Comparison of ENCODE assay signal across 9 cellular contexts in genomic region chr10:13382759-13383753, GRCh38. TPM values are rescaled to one million over a fixed set of nuclear protein-coding genes. Genes with fewer than 3 reads are reported as not detected.
DNase-seq lines count a peak whose midpoint lies in the region; ATAC-seq and TF ChIP-seq lines count a peak whose summit lies in the region.
"Had no signal": no experiment of that assay in that cellular context is flagged by ENCODE, and none has a peak within 500 bp of the region (broad histone marks: within the 10 kb centered on the region; RNA-seq: fewer than 3 reads in every experiment).

No MANE protein-coding gene starts in this region.

- ATAC-seq in HCT116 = peak; percentile 81
- no peak for ATAC-seq in HG03342 (IDR thresholded peaks at IDR 0.05; ENCODE audit: unreplicated experiment)
- no peak for ATAC-seq in GM19395 (IDR thresholded peaks at IDR 0.05; ENCODE audit: unreplicated experiment)

- no peak overlapping the region for H2BK15ac ChIP-seq in mesenchymal stem cell (ENCODE audit: low read depth, poor library complexity, severe bottlenecking)

- H3K14ac ChIP-seq in mesenchymal stem cell (ENCODE audit: low read length in 2 of 2) = no peak overlapping the region

- peaks cover 33% of the 10 kb centered on the region for H3K27me3 Mint-ChIP-seq in brain

- BruUV-seq in HCT116 (replicated peaks; lab: Mats Ljungman, UMichigan) = no TSS peak

- no peak overlapping the region for H3K18ac ChIP-seq in mesenchymal stem cell (ENCODE audit: low read depth in 1 of 2, low read length in 2 of 2)

- no peak for TF ChIP-seq POLR2A in HCT116 (IDR thresholded peaks at IDR 0.05; ENCODE audit: borderline replicate concordance, extremely low read depth, insufficient read depth, insufficient read length)

- H3K27ac Mint-ChIP-seq in brain = no peak overlapping the region

- CTCF ChIA-PET in HCT116 (lab: Charles Lee) = interaction anchor here (0.6 to 2.0 kb wide), 3 partner anchors 11 to 27 kb away, joined by 3 to 12 read pairs (median 6); no protein-coding TSS in a partner anchor

- H3K9ac ChIP-seq in HCT116 (ENCODE audit: low read length) (peak overlapping the region; percentile 58), mesenchymal stem cell (ENCODE audit: low read length) (peak overlapping the region; percentile 41)

- H3K27ac ChIP-seq in HCT116 (ENCODE audit: low read depth, low read length) (no peak overlapping the region), mesenchymal stem cell (ENCODE audit: low read length, poor library complexity, severe bottlenecking) (no peak overlapping the region)

- no peak overlapping the region for H4K8ac ChIP-seq in mesenchymal stem cell (ENCODE audit: low read length)

- H3K27me3 ChIP-seq in HCT116 (ENCODE audit: insufficient read depth, low read length) (no peaks in the 10 kb centered on the region), mesenchymal stem cell (ENCODE audit: control insufficient read depth in 1 of 2, insufficient read depth in 1 of 2, low read length in 2 of 2) (peaks cover 53 to 54% of the 10 kb centered on the region in 2 experiments)

- H4K20me1 ChIP-seq in HCT116 (ENCODE audit: insufficient read depth) = no peaks in the 10 kb centered on the region

- H2AK5ac ChIP-seq in mesenchymal stem cell (ENCODE audit: low read length, severe bottlenecking) = no peak overlapping the region

- no peaks in the 10 kb centered on the region for H3K36me3 Mint-ChIP-seq in brain

- no peaks in the 10 kb centered on the region for H3K79me1 ChIP-seq in mesenchymal stem cell (replicated peaks; ENCODE audit: low read length, poor library complexity, severe bottlenecking)

- TF ChIP-seq CTCF in HCT116 (IDR thresholded peaks at IDR 0.05 in 2 of 3, conservative IDR thresholded peaks at IDR 0.05 in 1 of 3; ENCODE audit: borderline replicate concordance in 1 of 3, insufficient read depth in 1 of 3, low read depth in 2 of 3, low read length in 2 of 3) (no peak), brain (conservative IDR thresholded peaks at IDR 0.05) (no peak)

- DNase-seq in A172 (ENCODE audit: low spot score) = peak; percentile 19
- DNase-seq in HCT116 (ENCODE audit: low read depth, low spot score) = no peak
- no peak for DNase-seq in mesenchymal stem cell
- DNase-seq in mesenteric fat pad (ENCODE audit: low spot score) = no peak
- DNase-seq in midbrain (lab: John Stamatoyannopoulos, UW) = no peak
- DNase-seq: T1000 had no signal

- no peak overlapping the region for H2BK120ac ChIP-seq in mesenchymal stem cell (ENCODE audit: low read depth, low read length)

- H3K36me3 ChIP-seq in HCT116 (ENCODE audit: control insufficient read depth in 1 of 2, insufficient read depth in 2 of 2, low read length in 2 of 2) (no peaks in the 10 kb centered on the region), mesenchymal stem cell (ENCODE audit: control insufficient read depth in 1 of 2, insufficient read depth in 2 of 2, low read depth in 1 of 2, low read length in 2 of 2) (no peaks in the 10 kb centered on the region)

- H3K9me3 ChIP-seq in HCT116 (ENCODE audit: control insufficient read depth in 1 of 2, insufficient read depth in 1 of 2, low read depth in 1 of 2, low read length in 2 of 2) = no peaks in the 10 kb centered on the region
- H3K9me3 ChIP-seq in mesenchymal stem cell (ENCODE audit: control insufficient read depth, low read length) = no peaks in the 10 kb centered on the region

- peaks cover 0 to 4% (median 0%) of the 10 kb centered on the region in 5 experiments for H3K9me3 Mint-ChIP-seq in brain

- 39% methylated on average over 39 of the region's 39 CpGs for WGBS in mesenchymal stem cell

- RAD21 ChIA-PET in HCT116 (lab: Charles Lee; ENCODE audit: low non-redundant PET in 1 of 2, low total read pairs in 2 of 2, uncharacterized antibody in 2 of 2, unreplicated experiment in 2 of 2) = interaction anchor here in 1 of 2 experiments (0.6 to 1.8 kb wide), 2 partner anchors 11 to 93 kb away, joined by 4 read pairs; no protein-coding TSS in a partner anchor

- peak overlapping the region; percentile 97 for H3K4me2 ChIP-seq in HCT116 (ENCODE audit: low read length)
- peak overlapping the region; percentile 48 for H3K4me2 ChIP-seq in mesenchymal stem cell (ENCODE audit: low read length, poor library complexity, severe bottlenecking)

- no peak overlapping the region for H3K4ac ChIP-seq in mesenchymal stem cell (ENCODE audit: low read depth in 1 of 2, low read length in 2 of 2)

- H3K9me2 ChIP-seq in HCT116 (ENCODE audit: insufficient read depth) = no peaks in the 10 kb centered on the region

- H2BK5ac ChIP-seq in mesenchymal stem cell (ENCODE audit: low read depth, low read length, poor library complexity, severe bottlenecking) = no peak overlapping the region

- POLR2A ChIA-PET in HCT116 (lab: Charles Lee) = interaction anchor here (1.6 to 1.7 kb wide), 2 partner anchors 10 kb away, joined by 3 read pairs; no protein-coding TSS in a partner anchor

- H3K4me3 Mint-ChIP-seq in brain = peak overlapping the region; percentile 1 to 73 (median 60)

- H3K4me1 ChIP-seq in HCT116 (ENCODE audit: control insufficient read depth in 1 of 2, insufficient read depth in 2 of 2, low read length in 2 of 2) (peaks cover 18 to 42% of the 10 kb centered on the region in 2 experiments), mesenchymal stem cell (ENCODE audit: control insufficient read depth, insufficient read depth, low read depth, low read length) (peaks cover 5% of the 10 kb centered on the region)

- H3K4me3 ChIP-seq in HCT116 (replicated peaks in 1 of 2; ENCODE audit: low read depth in 1 of 2, low read length in 2 of 2) = peak overlapping the region; percentile 54 to 68
- peak overlapping the region in 1 of 2 experiments; percentile 61 for H3K4me3 ChIP-seq in mesenchymal stem cell (ENCODE audit: insufficient read depth in 1 of 2, low read depth in 1 of 2, low read length in 2 of 2)

- no peak for TF ChIP-seq RAD21 in HCT116 (IDR thresholded peaks at IDR 0.05; ENCODE audit: low read depth)

- H3K23ac ChIP-seq in mesenchymal stem cell (ENCODE audit: low read length in 2 of 2) = no peak overlapping the region

- H3K4me1 Mint-ChIP-seq in brain = peaks cover 8% of the 10 kb centered on the region

- intact Hi-C loops in HCT116 (cut with micrococcal nuclease) = no loop called here

- no peaks in the 10 kb centered on the region for H3K79me2 ChIP-seq in HCT116 (ENCODE audit: insufficient read depth, low read length)

- no peak overlapping the region for H4K91ac ChIP-seq in mesenchymal stem cell (ENCODE audit: low read length)

- H2AFZ ChIP-seq in HCT116 (ENCODE audit: low read depth, low read length, poor library complexity, severe bottlenecking) (peak overlapping the region; percentile 100), mesenchymal stem cell (ENCODE audit: low read depth, low read length) (peak overlapping the region; percentile 36)

- H2BK12ac ChIP-seq in mesenchymal stem cell (ENCODE audit: low read length in 2 of 2) = no peak overlapping the region

TF ChIP-seq in HCT116, 20 proteins besides CTCF, POLR2A, EP300 and RAD21:
- TF ChIP-seq ZNF274 (IDR thresholded peaks at IDR 0.05; ENCODE audit: low read depth, low read length) = no peak

RNA-seq across cellular contexts. Expression of gene SEPHS1, which starts 35.0 kb away (rescaled TPM):
- 58.6 and 80.2 TPM in 2 replicates for total RNA-seq in A172 (2014; rRNA removed; shearing (Covaris generic))
- total RNA-seq in HCT116 (2021; ENCODE audit: unreplicated experiment) (51.7 TPM), mesenteric fat pad (38.0 TPM)
- polyA plus RNA-seq in HCT116 (2012) = 46.0 and 50.8 TPM in 2 replicates
- 124 TPM for polyA plus RNA-seq in brain (ENCODE audit: insufficient read depth, low read depth, low replicate concordance)
- polyA plus RNA-seq in mesenchymal stem cell (2013, experiment 1 of 2) = 33.7 TPM
- 34.2 TPM for polyA plus RNA-seq in mesenchymal stem cell (2013, experiment 2 of 2)
